22 cellular contexts compared by ENCODE assay signal in the genomic region with DNA sequence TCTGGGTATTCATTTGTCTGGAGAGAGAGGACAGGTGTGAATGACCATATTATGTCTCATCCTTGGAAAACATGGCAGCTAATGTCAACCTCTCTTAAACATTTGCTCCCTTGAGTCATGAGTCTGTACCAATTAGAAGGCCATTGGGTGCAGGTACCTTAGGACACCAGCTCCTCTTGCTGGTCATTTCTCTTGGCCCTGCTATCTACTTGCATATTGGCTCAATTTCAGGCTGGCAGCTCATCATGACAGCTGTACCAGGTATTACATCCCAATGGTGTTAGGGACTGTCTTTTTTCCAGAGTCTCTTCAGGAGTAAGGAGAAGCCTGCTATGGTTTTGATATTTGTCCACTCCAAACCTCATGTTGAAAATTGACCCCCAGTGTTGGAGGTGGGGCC.
"Had no signal": no experiment of that assay in that cellular context is flagged by ENCODE, and none has a peak within 500 bp of the region (broad histone marks: within the 10 kb centered on the region; RNA-seq: fewer than 3 reads in every experiment).

No MANE protein-coding gene starts in this region.

- ATAC-seq: HepG2 had no signal

- DNase-seq: IMR-90, Kasumi-1, MM.1S, NCI-H1092 treated with DMSO at 0.1 percent for 48 hours, NCI-H1436, NCI-H187, NCI-H2029, NCI-H2081 treated with DMSO at 0.1 percent for 48 hours, NCI-H2171, NCI-H226, NCI-H446, NCI-H510A, NCI-H524 treated with DMSO at 0.1 percent for 48 hours, NCI-H69, NCI-H774, Right ventricle myocardium superior, RPMI8226, SIG-M5, SK-N-SH, SW 1271 had no signal

- H3K9me3 ChIP-seq: SK-N-SH had no signal

- H3K27ac ChIP-seq: KMS-11 had no signal
